9 cellular contexts compared by ENCODE assay signal in genomic region chr4:5824635-5825034, GRCh38.
A peak's percentile ranks its signal among the peaks of the same experiment; 100 is the strongest.
DNase-seq lines count a peak whose midpoint lies in the region; ATAC-seq and TF ChIP-seq lines count a peak whose summit lies in the region.
"Had no signal": no experiment of that assay in that cellular context is flagged by ENCODE, and none has a peak within 500 bp of the region (broad histone marks: within the 10 kb centered on the region; RNA-seq: fewer than 3 reads in every experiment).

No MANE protein-coding gene starts in this region.

- peak; percentile 43 for DNase-seq in GM20000 (ENCODE audit: low spot score)
- peak; percentile 58 for DNase-seq in SKM-1 (lab: John Stamatoyannopoulos, UW; ENCODE audit: unreplicated experiment)
- DNase-seq in inferior parietal cortex (ENCODE audit: extremely low spot score): peak; percentile 34
- no peak for DNase-seq in activated effector memory CD4-positive, alpha-beta T cell treated with anti-CD3 and anti-CD28 coated beads, Interleukin-2, amount 50 U/mL, for 16 hours
- no peak for DNase-seq in activated T-helper 1 cell treated with anti-CD3 and anti-CD28 coated beads, Interleukin-12 subunit alpha, Interleukin-12 subunit beta, Interleukin-2, Interleukin-4 antibody, amounts not matched to agents 30 ng/mL and 10 ng/mL and 1 ng/mL, durations not matched to agents 14 hours and 24 hours and 36 hours (ENCODE audit: low spot score)
- DNase-seq: NCI-H1048 had no signal

- no peak overlapping the region for H3K4me3 ChIP-seq in BLaER1
- no peak overlapping the region for H3K4me3 ChIP-seq in gastroesophageal sphincter

- H3K4me3 Mint-ChIP-seq in activated T-helper 1 cell treated with anti-CD3 and anti-CD28 coated beads, Interleukin-12 subunit alpha, Interleukin-12 subunit beta, Interleukin-2, Interleukin-4 antibody, amounts not matched to agents 30 ng/mL and 10 ng/mL and 1 ng/mL, durations not matched to agents 14 hours and 24 hours and 36 hours: no peak overlapping the region

- intact Hi-C loops in activated T-helper 1 cell treated with anti-CD3 and anti-CD28 coated beads, Interleukin-12 subunit alpha, Interleukin-12 subunit beta, Interleukin-2, Interleukin-4 antibody, amounts not matched to agents 30 ng/mL and 10 ng/mL and 1 ng/mL, durations not matched to agents 14 hours and 24 hours and 36 hours (cut with micrococcal nuclease): loop anchor here (2.0 kb wide), 1 partner anchor 38 kb away; no protein-coding TSS in a partner anchor

- TF ChIP-seq POLR2A in gastroesophageal sphincter (IDR thresholded peaks at IDR 0.05): no peak

- H3K4me2 ChIP-seq in BLaER1: peak overlapping the region; percentile 87

- no peak for TF ChIP-seq EP300 in gastroesophageal sphincter (IDR thresholded peaks at IDR 0.05)

- H3K36me3 ChIP-seq in BLaER1: peaks cover 78% of the 10 kb centered on the region
- peaks cover 0 to 33% of the 10 kb centered on the region in 2 donors for H3K36me3 ChIP-seq in gastroesophageal sphincter

- TF ChIP-seq CTCF in GM20000 (IDR thresholded peaks at IDR 0.05; ENCODE audit: extremely low read depth, missing control alignments) (peak; percentile 28), gastroesophageal sphincter (IDR thresholded peaks at IDR 0.05) (peak in 2 of 4 experiments; percentile 7 to 16)

- H3K4me1 Mint-ChIP-seq in activated T-helper 1 cell treated with anti-CD3 and anti-CD28 coated beads, Interleukin-12 subunit alpha, Interleukin-12 subunit beta, Interleukin-2, Interleukin-4 antibody, amounts not matched to agents 30 ng/mL and 10 ng/mL and 1 ng/mL, durations not matched to agents 14 hours and 24 hours and 36 hours (ENCODE audit: low read depth): peaks cover 34% of the 10 kb centered on the region

- peaks cover 8% of the 10 kb centered on the region for H3K27me3 Mint-ChIP-seq in activated T-helper 1 cell treated with anti-CD3 and anti-CD28 coated beads, Interleukin-12 subunit alpha, Interleukin-12 subunit beta, Interleukin-2, Interleukin-4 antibody, amounts not matched to agents 30 ng/mL and 10 ng/mL and 1 ng/mL, durations not matched to agents 14 hours and 24 hours and 36 hours (ENCODE audit: insufficient read depth)

- no peaks in the 10 kb centered on the region for H3K27me3 ChIP-seq in BLaER1
- no peaks in the 10 kb centered on the region for H3K27me3 ChIP-seq in gastroesophageal sphincter

- H3K27ac Mint-ChIP-seq in activated T-helper 1 cell treated with anti-CD3 and anti-CD28 coated beads, Interleukin-12 subunit alpha, Interleukin-12 subunit beta, Interleukin-2, Interleukin-4 antibody, amounts not matched to agents 30 ng/mL and 10 ng/mL and 1 ng/mL, durations not matched to agents 14 hours and 24 hours and 36 hours: no peak overlapping the region

- H3K4me1 ChIP-seq in BLaER1: peaks cover 82% of the 10 kb centered on the region
- H3K4me1 ChIP-seq in gastroesophageal sphincter: peaks cover 0 to 16% (median 2%) of the 10 kb centered on the region in 3 donors

- no peak overlapping the region for H3K9ac ChIP-seq in BLaER1

- no peaks in the 10 kb centered on the region for H3K9me3 ChIP-seq in BLaER1
- no peaks in the 10 kb centered on the region for H3K9me3 ChIP-seq in gastroesophageal sphincter

- WGBS in gastroesophageal sphincter (ENCODE audit: low coverage in 1 of 2), 2 donors: 74 to 79% methylated on average over 5 to 6 of the region's 6 CpGs

- no peaks in the 10 kb centered on the region for H3K36me3 Mint-ChIP-seq in activated T-helper 1 cell treated with anti-CD3 and anti-CD28 coated beads, Interleukin-12 subunit alpha, Interleukin-12 subunit beta, Interleukin-2, Interleukin-4 antibody, amounts not matched to agents 30 ng/mL and 10 ng/mL and 1 ng/mL, durations not matched to agents 14 hours and 24 hours and 36 hours (ENCODE audit: low read depth)

- no peak for ATAC-seq in gastroesophageal sphincter
- no peak for ATAC-seq in HG03135 (IDR thresholded peaks at IDR 0.05; ENCODE audit: unreplicated experiment)

- H3K9me3 Mint-ChIP-seq in activated T-helper 1 cell treated with anti-CD3 and anti-CD28 coated beads, Interleukin-12 subunit alpha, Interleukin-12 subunit beta, Interleukin-2, Interleukin-4 antibody, amounts not matched to agents 30 ng/mL and 10 ng/mL and 1 ng/mL, durations not matched to agents 14 hours and 24 hours and 36 hours: no peaks in the 10 kb centered on the region

- peak overlapping the region; percentile 73; the same call in 1 of the 2 replicates for H3K27ac ChIP-seq in BLaER1
- no peak overlapping the region for H3K27ac ChIP-seq in gastroesophageal sphincter

- no peaks in the 10 kb centered on the region; the same call in 1 of the 2 replicates for H4K20me1 ChIP-seq in BLaER1

Comparison
In these comparisons a context has a peak if more than half of its experiments do, and no peak if none do; other contexts are left out.
1. DNase-seq: peak in GM20000 (single experiment), SKM-1 (single experiment) and inferior parietal cortex (single experiment); none in activated effector memory CD4-positive, alpha-beta T cell treated with anti-CD3 and anti-CD28 coated beads, Interleukin-2, amount 50 U/mL, for 16 hours (single experiment) and activated T-helper 1 cell treated with anti-CD3 and anti-CD28 coated beads, Interleukin-12 subunit alpha, Interleukin-12 subunit beta, Interleukin-2, Interleukin-4 antibody, amounts not matched to agents 30 ng/mL and 10 ng/mL and 1 ng/mL, durations not matched to agents 14 hours and 24 hours and 36 hours (single experiment).